ENCODE assay signal across 19 cellular contexts in the genomic region with DNA sequence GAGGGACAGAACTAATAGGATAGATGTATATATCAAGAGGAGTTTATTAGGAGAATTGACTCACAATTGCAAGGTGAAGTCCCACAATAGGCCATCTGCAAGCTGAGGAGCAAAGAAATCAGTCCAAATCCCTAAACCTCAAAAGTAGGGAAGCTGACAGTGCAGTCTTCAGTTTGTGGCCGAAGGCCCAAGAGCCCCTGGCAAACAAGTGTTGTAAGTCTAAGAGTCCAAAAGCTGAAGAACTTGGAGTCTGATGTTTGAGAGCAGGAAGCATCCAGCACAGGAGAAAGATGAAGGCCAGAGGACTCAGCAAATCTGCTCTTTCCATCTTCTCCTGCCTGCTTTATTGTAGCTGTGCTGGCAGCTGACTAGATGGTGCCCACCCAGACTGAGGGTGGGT.
DNase-seq lines count a peak whose midpoint lies in the region; ATAC-seq and TF ChIP-seq lines count a peak whose summit lies in the region.
"Had no signal": no experiment of that assay in that cellular context is flagged by ENCODE, and none has a peak within 500 bp of the region (broad histone marks: within the 10 kb centered on the region; RNA-seq: fewer than 3 reads in every experiment).

No MANE protein-coding gene starts in this region.

- H3K36me3 Mint-ChIP-seq in activated naive CD4-positive, alpha-beta T cell treated with anti-CD3 and anti-CD28 coated beads, Interleukin-2, amount 10 ng/mL, durations not matched to agents 7 days and 5 days: peaks cover 3% of the 10 kb centered on the region
- H3K36me3 Mint-ChIP-seq in activated naive CD4-positive, alpha-beta T cell treated with anti-CD3 and anti-CD28 coated beads for 36 hours (ENCODE audit: low read depth): peaks cover 14% of the 10 kb centered on the region
- H3K36me3 Mint-ChIP-seq: CD4-positive, CD25-positive, alpha-beta regulatory T cell; CD8-positive, alpha-beta T cell had no signal

- intact Hi-C loops in activated naive CD4-positive, alpha-beta T cell treated with anti-CD3 and anti-CD28 coated beads for 36 hours (cut with micrococcal nuclease): no loop called here
- intact Hi-C loops in Right ventricle myocardium superior (cut with DNase I): no loop called here
- intact Hi-C loops in left cardiac atrium (cut with DNase I): no loop called here
- intact Hi-C loops in left ventricle myocardium superior (cut with micrococcal nuclease): no loop called here
- intact Hi-C loops in sciatic nerve (cut with DNase I): no loop called here

- no peak overlapping the region for H3K4me3 Mint-ChIP-seq in activated naive CD4-positive, alpha-beta T cell treated with anti-CD3 and anti-CD28 coated beads, Interleukin-2, amount 10 ng/mL, durations not matched to agents 7 days and 5 days
- no peak overlapping the region for H3K4me3 Mint-ChIP-seq in activated naive CD4-positive, alpha-beta T cell treated with anti-CD3 and anti-CD28 coated beads for 36 hours
- H3K4me3 Mint-ChIP-seq: B cell; CD4-positive, CD25-positive, alpha-beta regulatory T cell; CD8-positive, alpha-beta T cell; HFFc6 had no signal

- TF ChIP-seq CTCF in right atrium auricular region (IDR thresholded peaks at IDR 0.05): no peak

- peaks cover 2% of the 10 kb centered on the region for H3K4me1 Mint-ChIP-seq in activated naive CD4-positive, alpha-beta T cell treated with anti-CD3 and anti-CD28 coated beads, Interleukin-2, amount 10 ng/mL, durations not matched to agents 7 days and 5 days
- peaks cover 45% of the 10 kb centered on the region for H3K4me1 Mint-ChIP-seq in activated naive CD4-positive, alpha-beta T cell treated with anti-CD3 and anti-CD28 coated beads for 36 hours (ENCODE audit: low read depth)

- DNase-seq in activated naive CD4-positive, alpha-beta T cell treated with anti-CD3 and anti-CD28 coated beads, Interleukin-2, amount 10 ng/mL, durations not matched to agents 7 days and 5 days: no peak
- DNase-seq in activated naive CD4-positive, alpha-beta T cell treated with anti-CD3 and anti-CD28 coated beads for 36 hours: no peak
- DNase-seq in Right ventricle myocardium superior (peak; percentile 65), left cardiac atrium (no peak), left ventricle myocardium superior (peak; percentile 61), right atrium auricular region (ENCODE audit: low spot score) (no peak), sciatic nerve (ENCODE audit: low spot score) (no peak)
- DNase-seq: Caco-2; CD4-positive, CD25-positive, alpha-beta regulatory T cell; CD8-positive, alpha-beta T cell; DMS153; DND-41; GOT3; HFFc6 had no signal

- H3K4me3 ChIP-seq in right atrium auricular region: no peak overlapping the region
- H3K4me3 ChIP-seq: BLaER1, HAP-1 had no signal

- H3K27me3 Mint-ChIP-seq in activated naive CD4-positive, alpha-beta T cell treated with anti-CD3 and anti-CD28 coated beads, Interleukin-2, amount 10 ng/mL, durations not matched to agents 7 days and 5 days: no peaks in the 10 kb centered on the region
- H3K27me3 Mint-ChIP-seq in activated naive CD4-positive, alpha-beta T cell treated with anti-CD3 and anti-CD28 coated beads for 36 hours (ENCODE audit: low read depth): no peaks in the 10 kb centered on the region
- H3K27me3 Mint-ChIP-seq: B cell; CD4-positive, CD25-positive, alpha-beta regulatory T cell had no signal

- peak overlapping the region; percentile 53 for H3K27ac Mint-ChIP-seq in activated naive CD4-positive, alpha-beta T cell treated with anti-CD3 and anti-CD28 coated beads, Interleukin-2, amount 10 ng/mL, durations not matched to agents 7 days and 5 days
- no peak overlapping the region for H3K27ac Mint-ChIP-seq in activated naive CD4-positive, alpha-beta T cell treated with anti-CD3 and anti-CD28 coated beads for 36 hours
- H3K27ac Mint-ChIP-seq: B cell; CD4-positive, CD25-positive, alpha-beta regulatory T cell; CD8-positive, alpha-beta T cell; HFFc6 had no signal

- H3K9me3 ChIP-seq in right atrium auricular region: no peaks in the 10 kb centered on the region
- H3K9me3 ChIP-seq: BLaER1, Caco-2, HAP-1 had no signal

- CTCF ChIA-PET in activated naive CD4-positive, alpha-beta T cell treated with anti-CD3 and anti-CD28 coated beads, Interleukin-2, amount 10 ng/mL, durations not matched to agents 7 days and 5 days (lab: Charles Lee): no interaction called here
- CTCF ChIA-PET in activated naive CD4-positive, alpha-beta T cell treated with anti-CD3 and anti-CD28 coated beads for 36 hours (lab: Charles Lee): interaction anchor here (0.6 kb wide), 1 partner anchor 300 kb away, joined by 3 read pairs; no protein-coding TSS in a partner anchor

- ATAC-seq in Right ventricle myocardium superior (ENCODE audit: poor library complexity): no peak
- no peak for ATAC-seq in left cardiac atrium
- no peak for ATAC-seq in left ventricle myocardium superior
- no peak for ATAC-seq in sciatic nerve
- ATAC-seq: CD8-positive, alpha-beta T cell had no signal

- no peaks in the 10 kb centered on the region for H3K9me3 Mint-ChIP-seq in activated naive CD4-positive, alpha-beta T cell treated with anti-CD3 and anti-CD28 coated beads, Interleukin-2, amount 10 ng/mL, durations not matched to agents 7 days and 5 days
- H3K9me3 Mint-ChIP-seq in activated naive CD4-positive, alpha-beta T cell treated with anti-CD3 and anti-CD28 coated beads for 36 hours: no peaks in the 10 kb centered on the region
- H3K9me3 Mint-ChIP-seq: CD8-positive, alpha-beta T cell had no signal

- no peaks in the 10 kb centered on the region for H3K4me1 ChIP-seq in right atrium auricular region
- H3K4me1 ChIP-seq: BLaER1, Caco-2, HAP-1 had no signal

- H3K27me3 ChIP-seq in right atrium auricular region: no peaks in the 10 kb centered on the region
- H3K27me3 ChIP-seq: BLaER1 had no signal

- no peaks in the 10 kb centered on the region for H3K36me3 ChIP-seq in right atrium auricular region
- H3K36me3 ChIP-seq: BLaER1, HAP-1 had no signal

- no peak overlapping the region for H3K27ac ChIP-seq in right atrium auricular region
- H3K27ac ChIP-seq: 22Rv1, BLaER1, C4-2B had no signal

Comparison
In these comparisons a context has a peak if more than half of its experiments do, and no peak if none do; other contexts are left out.
1. DNase-seq: peak in Right ventricle myocardium superior (single experiment) and left ventricle myocardium superior (single experiment); none in activated naive CD4-positive, alpha-beta T cell treated with anti-CD3 and anti-CD28 coated beads, Interleukin-2, amount 10 ng/mL, durations not matched to agents 7 days and 5 days (single experiment), activated naive CD4-positive, alpha-beta T cell treated with anti-CD3 and anti-CD28 coated beads for 36 hours (single experiment), left cardiac atrium (single experiment), right atrium auricular region (single experiment) and sciatic nerve (single experiment).